ENCODE assay signal across 9 cellular contexts in the genomic region with DNA sequence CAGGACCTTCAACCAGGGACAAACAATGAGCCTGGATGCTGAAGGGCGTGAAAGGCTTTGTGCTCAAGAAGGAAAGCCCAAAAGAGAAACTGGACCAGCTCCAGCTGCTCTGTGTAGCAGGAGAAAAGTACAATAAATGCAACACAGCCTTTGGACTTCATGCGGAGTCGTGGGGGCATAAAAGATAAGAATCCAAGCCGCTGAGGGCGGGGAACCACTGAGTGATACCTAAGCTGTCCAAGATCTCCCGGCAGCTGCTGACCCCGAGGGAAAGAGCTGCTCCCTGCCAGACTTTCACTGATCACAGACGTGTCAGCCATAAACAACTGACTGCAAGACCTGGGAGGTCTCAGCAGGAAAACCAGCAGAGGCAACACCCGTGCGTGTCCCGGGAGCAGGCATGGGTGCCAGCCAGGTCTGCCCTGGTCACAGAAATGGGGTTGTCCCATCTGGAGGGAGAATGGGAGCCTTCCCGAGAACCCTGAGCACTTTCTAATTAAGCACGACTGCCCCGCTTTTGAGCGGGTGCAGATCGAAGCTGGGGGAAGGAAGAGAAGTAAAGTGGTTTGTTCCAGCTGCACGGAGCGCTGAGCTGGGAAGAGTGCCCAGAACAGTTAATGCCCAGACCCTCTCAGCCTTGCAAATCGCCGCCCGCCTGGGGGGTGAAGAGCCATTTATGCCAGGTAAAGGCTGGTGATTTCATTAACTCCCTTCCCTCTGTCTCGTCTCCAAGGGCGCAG.
A peak's percentile ranks its signal among the peaks of the same experiment; 100 is the strongest.
DNase-seq lines count a peak whose midpoint lies in the region; ATAC-seq and TF ChIP-seq lines count a peak whose summit lies in the region.
"Had no signal": no experiment of that assay in that cellular context is flagged by ENCODE, and none has a peak within 500 bp of the region (broad histone marks: within the 10 kb centered on the region; RNA-seq: fewer than 3 reads in every experiment).

No MANE protein-coding gene starts in this region.

- no peaks in the 10 kb centered on the region for H3K79me2 ChIP-seq in OCI-LY7 (ENCODE audit: insufficient read depth, low read depth, low read length)

- H3K9me2 ChIP-seq in OCI-LY7 (ENCODE audit: insufficient read depth, low read length): no peaks in the 10 kb centered on the region

- no peak overlapping the region for H3K4me3 Mint-ChIP-seq in activated CD4-positive, alpha-beta T cell treated with anti-CD3 and anti-CD28 coated beads, Interleukin-2, amount 10 ng/mL, durations not matched to agents 7 days and 5 days

- H4K20me1 ChIP-seq in OCI-LY7 (ENCODE audit: insufficient read depth, low read length): no peaks in the 10 kb centered on the region

- H3K27me3 ChIP-seq in skeletal muscle tissue (ENCODE audit: control insufficient read depth in 3 of 3, insufficient read depth in 3 of 3, low read length in 3 of 3): peaks cover 0 to 9% (median 4%) of the 10 kb centered on the region in 3 donors

- intact Hi-C loops in OCI-LY7 (cut with micrococcal nuclease; ENCODE audit: unreplicated experiment): no loop called here

- peak overlapping the region; percentile 2; the same call in 1 of the 2 replicates for H3K4me2 ChIP-seq in OCI-LY7 (ENCODE audit: low read length)

- CTCF ChIA-PET in OCI-LY7 (lab: Charles Lee; ENCODE audit: unreplicated experiment): no interaction called here
- CTCF ChIA-PET in activated CD4-positive, alpha-beta T cell treated with anti-CD3 and anti-CD28 coated beads, Interleukin-2, amount 10 ng/mL, durations not matched to agents 7 days and 5 days (lab: Charles Lee): interaction anchor here (1.5 kb wide), 1 partner anchor 450 kb away, joined by 3 read pairs; no protein-coding TSS in a partner anchor

- H3K4me1 Mint-ChIP-seq in activated CD4-positive, alpha-beta T cell treated with anti-CD3 and anti-CD28 coated beads, Interleukin-2, amount 10 ng/mL, durations not matched to agents 7 days and 5 days: peaks cover 33% of the 10 kb centered on the region

- no peak for ATAC-seq in stimulated activated naive CD8-positive, alpha-beta T cell treated with anti-CD3 and anti-CD28 coated beads, Interleukin-15, Interleukin-2, amounts not matched to agents 100 U/mL and 50 U/mL, for 24 hours

- no peak overlapping the region for H2AFZ ChIP-seq in OCI-LY7 (ENCODE audit: low read length)

- peak overlapping the region; percentile 34 to 86 (median 80) for H3K9ac ChIP-seq in skeletal muscle tissue (ENCODE audit: low read depth in 1 of 3, low read length in 3 of 3)

- peaks cover 48% of the 10 kb centered on the region for H3K27me3 Mint-ChIP-seq in activated CD4-positive, alpha-beta T cell treated with anti-CD3 and anti-CD28 coated beads, Interleukin-2, amount 10 ng/mL, durations not matched to agents 7 days and 5 days

- H3K36me3 ChIP-seq in OCI-LY7 (ENCODE audit: insufficient read depth, low read length) (no peaks in the 10 kb centered on the region), skeletal muscle tissue (ENCODE audit: control insufficient read depth in 3 of 3, insufficient read depth in 3 of 3, low read length in 3 of 3) (no peaks in the 10 kb centered on the region)
- H3K36me3 ChIP-seq: cardiac muscle cell had no signal

- no peak overlapping the region for H3K4me3 ChIP-seq in OCI-LY7 (ENCODE audit: low read depth, low read length, poor library complexity, severe bottlenecking)
- H3K4me3 ChIP-seq in fibroblast of pulmonary artery (replicated peaks; ENCODE audit: low read depth, low read length): peak overlapping the region; percentile 38
- peak overlapping the region; percentile 71 to 74 (median 72) for H3K4me3 ChIP-seq in skeletal muscle tissue (ENCODE audit: low read length in 3 of 3)
- H3K4me3 ChIP-seq: cardiac muscle cell had no signal

- H3K4me1 ChIP-seq in OCI-LY7 (ENCODE audit: insufficient read depth, low read length, poor library complexity, severe bottlenecking): peaks cover 47% of the 10 kb centered on the region
- H3K4me1 ChIP-seq in skeletal muscle tissue (ENCODE audit: control insufficient read depth in 3 of 3, insufficient read depth in 3 of 3, low read length in 3 of 3): peaks cover 19 to 48% (median 28%) of the 10 kb centered on the region in 3 donors

- no peaks in the 10 kb centered on the region for H3K36me3 Mint-ChIP-seq in activated CD4-positive, alpha-beta T cell treated with anti-CD3 and anti-CD28 coated beads, Interleukin-2, amount 10 ng/mL, durations not matched to agents 7 days and 5 days (ENCODE audit: low read depth)

- DNase-seq in H4 (ENCODE audit: low spot score) (peak; percentile 26), OCI-LY7 (ENCODE audit: low spot score) (no peak), fibroblast of pulmonary artery (ENCODE audit: low read depth) (peak; percentile 25), UCSD-AML1 (lab: John Stamatoyannopoulos, UW; ENCODE audit: unreplicated experiment) (no peak), Ammon's horn (ENCODE audit: low spot score) (no peak)
- DNase-seq in activated CD4-positive, alpha-beta T cell treated with anti-CD3 and anti-CD28 coated beads, Interleukin-2, amount 10 ng/mL, durations not matched to agents 7 days and 5 days: no peak
- no peak for DNase-seq in stimulated activated naive CD8-positive, alpha-beta T cell treated with anti-CD3 and anti-CD28 coated beads, Interleukin-15, Interleukin-2, amounts not matched to agents 100 U/mL and 50 U/mL, for 24 hours

- no peaks in the 10 kb centered on the region for H3K9me3 Mint-ChIP-seq in activated CD4-positive, alpha-beta T cell treated with anti-CD3 and anti-CD28 coated beads, Interleukin-2, amount 10 ng/mL, durations not matched to agents 7 days and 5 days

- no TSS peak for BruUV-seq in OCI-LY7 (replicated peaks; lab: Mats Ljungman, UMichigan)

- no peak overlapping the region for H3K27ac ChIP-seq in OCI-LY7 (ENCODE audit: low read depth, low read length, poor library complexity, severe bottlenecking)
- no peak overlapping the region for H3K27ac ChIP-seq in skeletal muscle tissue (ENCODE audit: low read depth, low read length)
- H3K27ac ChIP-seq: cardiac muscle cell had no signal

- no peak for TF ChIP-seq CTCF in OCI-LY7 (conservative IDR thresholded peaks at IDR 0.05; ENCODE audit: low read length)
- TF ChIP-seq CTCF in fibroblast of pulmonary artery (IDR thresholded peaks at IDR 0.05; ENCODE audit: low read length, missing control alignments): no peak

- no peak overlapping the region for H3K27ac Mint-ChIP-seq in activated CD4-positive, alpha-beta T cell treated with anti-CD3 and anti-CD28 coated beads, Interleukin-2, amount 10 ng/mL, durations not matched to agents 7 days and 5 days

- POLR2A ChIA-PET in OCI-LY7 (lab: Charles Lee): no interaction called here
- POLR2A ChIA-PET in activated CD4-positive, alpha-beta T cell treated with anti-CD3 and anti-CD28 coated beads, Interleukin-2, amount 10 ng/mL, durations not matched to agents 7 days and 5 days (lab: Charles Lee): no interaction called here

- H3K9me3 ChIP-seq in OCI-LY7 (ENCODE audit: low read length) (no peaks in the 10 kb centered on the region), skeletal muscle tissue (ENCODE audit: control insufficient read depth in 3 of 3, low read length in 3 of 3) (no peaks in the 10 kb centered on the region)

Comparison
In these comparisons a context has a peak if more than half of its experiments do, and no peak if none do; other contexts are left out.
1. DNase-seq: peak in H4 (single experiment) and fibroblast of pulmonary artery (single experiment); none in OCI-LY7 (single experiment), UCSD-AML1 (single experiment), Ammon's horn (single experiment), activated CD4-positive, alpha-beta T cell treated with anti-CD3 and anti-CD28 coated beads, Interleukin-2, amount 10 ng/mL, durations not matched to agents 7 days and 5 days (single experiment) and stimulated activated naive CD8-positive, alpha-beta T cell treated with anti-CD3 and anti-CD28 coated beads, Interleukin-15, Interleukin-2, amounts not matched to agents 100 U/mL and 50 U/mL, for 24 hours (single experiment).